Comparison of ENCODE assay signal across 11 cellular contexts in the genomic region with DNA sequence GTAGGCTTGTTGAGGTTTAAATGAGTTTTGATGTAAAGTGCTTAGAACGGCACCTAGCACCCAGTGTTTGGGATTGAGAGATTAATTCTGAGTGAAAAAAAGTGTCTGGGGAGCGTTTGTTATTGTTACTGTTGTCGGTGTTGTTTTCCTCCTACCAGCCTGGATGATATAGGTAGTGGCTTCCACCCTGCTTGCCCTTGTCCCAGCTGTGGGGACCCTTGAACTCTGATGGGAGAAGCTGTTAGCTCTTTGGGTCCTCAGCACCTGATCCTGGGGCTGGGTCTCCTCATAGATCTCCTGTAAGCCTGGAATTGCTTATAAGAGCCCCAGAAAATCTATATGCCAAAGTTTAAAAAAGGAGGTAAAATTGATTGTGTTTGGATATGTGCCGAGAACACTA. TPM values are rescaled to one million over a fixed set of nuclear protein-coding genes. Genes with fewer than 3 reads are reported as not detected.
A peak's percentile ranks its signal among the peaks of the same experiment; 100 is the strongest.
DNase-seq lines count a peak whose midpoint lies in the region; ATAC-seq, FAIRE-seq and TF ChIP-seq lines count a peak whose summit lies in the region.
"Had no signal": no experiment of that assay in that cellular context is flagged by ENCODE, and none has a peak within 500 bp of the region (broad histone marks: within the 10 kb centered on the region; RNA-seq: fewer than 3 reads in every experiment).

No MANE protein-coding gene starts in this region.

- no peaks in the 10 kb centered on the region for H3K36me3 ChIP-seq in CD8-positive, alpha-beta memory T cell (ENCODE audit: insufficient read depth, low read length)
- H3K36me3 ChIP-seq in Loucy (ENCODE audit: insufficient read depth, low read length) = no peaks in the 10 kb centered on the region
- no peaks in the 10 kb centered on the region for H3K36me3 ChIP-seq in psoas muscle (ENCODE audit: insufficient read depth in 1 of 2, low read depth in 1 of 2)

- H3K9ac ChIP-seq in Loucy (ENCODE audit: low read depth, low read length, poor library complexity, severe bottlenecking) = peak overlapping the region; percentile 99

- no peak for FAIRE-seq in frontal cortex (lab: Jason Lieb, UNC)

- H3K27me3 ChIP-seq in CD8-positive, alpha-beta memory T cell (ENCODE audit: insufficient read depth, low read length, poor library complexity, severe bottlenecking) = no peaks in the 10 kb centered on the region
- no peaks in the 10 kb centered on the region for H3K27me3 ChIP-seq in Loucy (ENCODE audit: insufficient read depth, low read length, poor library complexity, severe bottlenecking)
- H3K27me3 ChIP-seq in psoas muscle (ENCODE audit: insufficient read depth in 3 of 3, low read length in 2 of 3) = peaks cover 0 to 5% (median 5%) of the 10 kb centered on the region in 3 donors

- WGBS in psoas muscle, 3 donors = 85 to 91% (median 91%) methylated on average over 4 of the region's 4 CpGs

- H3K9me2 ChIP-seq in Loucy (replicated peaks; ENCODE audit: low read depth, low read length) = no peaks in the 10 kb centered on the region

- peaks cover 36% of the 10 kb centered on the region for H4K20me1 ChIP-seq in Loucy (ENCODE audit: insufficient read depth, low read length, poor library complexity, severe bottlenecking)

- peaks cover 4% of the 10 kb centered on the region for H3F3A ChIP-seq in Loucy (ENCODE audit: low read depth)

- peaks cover 0 to 3% of the 10 kb centered on the region in 2 donors for H3K27me3 Mint-ChIP-seq in CD8-positive, alpha-beta memory T cell

- H3K79me2 ChIP-seq in Loucy (ENCODE audit: insufficient read depth, low read length) = peaks cover 96% of the 10 kb centered on the region

- POLR2A ChIA-PET in CD8-positive, alpha-beta memory T cell (lab: Charles Lee) = interaction anchor here (0.9 to 13.4 kb wide), 10 partner anchors 9 to 165 kb away, joined by 3 to 189 read pairs (median 10); a partner anchor contains a TSS

- no peak for DNase-seq in CD8-positive, alpha-beta memory T cell
- DNase-seq in psoas muscle = peak in 1 of 2 donors; percentile 1
- DNase-seq in frontal cortex (ENCODE audit: low spot score in 2 of 2) = no peak
- DNase-seq in GOT3 (lab: John Stamatoyannopoulos, UW) = no peak
- DNase-seq in NCI-H748 (lab: John Stamatoyannopoulos, UW; ENCODE audit: unreplicated experiment) = no peak
- no peak for DNase-seq in superior temporal gyrus (ENCODE audit: extremely low spot score)
- DNase-seq: NCI-H146 had no signal

- peaks cover 67 to 70% (median 68%) of the 10 kb centered on the region in 3 donors for H3K4me1 Mint-ChIP-seq in CD8-positive, alpha-beta memory T cell

- H3K27ac ChIP-seq in CD8-positive, alpha-beta memory T cell (ENCODE audit: low read depth, low read length) = peak overlapping the region; percentile 98
- peak overlapping the region; percentile 29 for H3K27ac ChIP-seq in cingulate gyrus (ENCODE audit: low read depth, low read length)
- peak overlapping the region; percentile 62 for H3K27ac ChIP-seq in psoas muscle

- no peaks in the 10 kb centered on the region for H3K9me3 Mint-ChIP-seq in CD8-positive, alpha-beta memory T cell

- H3K4me3 Mint-ChIP-seq in CD8-positive, alpha-beta memory T cell = peak overlapping the region; percentile 96 to 100 (median 99)

- CTCF ChIA-PET in CD8-positive, alpha-beta memory T cell (lab: Charles Lee) = interaction anchor here (1.2 to 13.8 kb wide), 7 partner anchors 7 to 159 kb away, joined by 3 to 409 read pairs (median 15); a partner anchor contains a TSS

- H3K9me3 ChIP-seq in CD8-positive, alpha-beta memory T cell (ENCODE audit: low read length) = no peaks in the 10 kb centered on the region
- H3K9me3 ChIP-seq in Loucy (ENCODE audit: insufficient read depth, low read depth, low read length) = no peaks in the 10 kb centered on the region
- H3K9me3 ChIP-seq in psoas muscle = no peaks in the 10 kb centered on the region

- intact Hi-C loops in psoas muscle (cut with DNase I) = no loop called here

- no peak overlapping the region for H2AFZ ChIP-seq in Loucy (ENCODE audit: low read length)

- H3K4me2 ChIP-seq in Loucy (ENCODE audit: low read depth, low read length, poor library complexity, severe bottlenecking) = peak overlapping the region; percentile 87

- TF ChIP-seq CTCF in Loucy (conservative IDR thresholded peaks at IDR 0.05; ENCODE audit: low read length) = no peak
- TF ChIP-seq CTCF in psoas muscle (IDR thresholded peaks at IDR 0.05) = no peak

- H3K4me1 ChIP-seq in CD8-positive, alpha-beta memory T cell (ENCODE audit: insufficient read depth, low read length) = peaks cover 68% of the 10 kb centered on the region
- peaks cover 76% of the 10 kb centered on the region for H3K4me1 ChIP-seq in Loucy (ENCODE audit: insufficient read depth, low read length, poor library complexity, severe bottlenecking)
- peaks cover 15% of the 10 kb centered on the region for H3K4me1 ChIP-seq in psoas muscle

- peaks cover 0 to 57% (median 0%) of the 10 kb centered on the region in 3 donors for H3K36me3 Mint-ChIP-seq in CD8-positive, alpha-beta memory T cell

- H3K27ac Mint-ChIP-seq in CD8-positive, alpha-beta memory T cell = peak overlapping the region; percentile 97 to 100 (median 100)

- ATAC-seq in psoas muscle = no peak

- peak overlapping the region; percentile 95 for H3K4me3 ChIP-seq in CD8-positive, alpha-beta memory T cell (ENCODE audit: low read length)
- H3K4me3 ChIP-seq in Loucy (ENCODE audit: low read length, poor library complexity, severe bottlenecking) (peak overlapping the region; percentile 87), psoas muscle (peak overlapping the region; percentile 41)

RNA-seq across cellular contexts. Expression of a gene that starts 4.9 kb away (rescaled TPM):
- 100 to 1,000 TPM; 260 to 265 TPM for total RNA-seq in CD8-positive, alpha-beta memory T cell
- polyA plus RNA-seq in CD8-positive, alpha-beta memory T cell = 58.6 TPM
- total RNA-seq in psoas muscle (1 to 10 TPM; 5.4 to 6.5 (median 6.0) TPM), frontal cortex (4.1 TPM)
- polyA plus RNA-seq in psoas muscle = 1 to 10 TPM; 1.8 to 2.4 (median 2.3) TPM

RNA-seq across cellular contexts. Expression of a gene that starts 35.3 kb away (rescaled TPM):
- under 1 TPM in 1 of 2 experiments, not detected in 1; 0.15 TPM for total RNA-seq in CD8-positive, alpha-beta memory T cell
- 0.33 TPM for polyA plus RNA-seq in CD8-positive, alpha-beta memory T cell
- under 1 TPM in 1 of 4 donors, not detected in 3; 0.11 TPM for total RNA-seq in psoas muscle
- polyA plus RNA-seq in psoas muscle = not detected
- total RNA-seq in frontal cortex = not detected
- total RNA-seq: mucosa of gallbladder, SK-MEL-5 had no signal

Comparison
In these comparisons a context has a peak if more than half of its experiments do, and no peak if none do; other contexts are left out.
1. H3K27ac ChIP-seq: peak in every context shown above with its lines; median percentile 98 in CD8-positive, alpha-beta memory T cell; 62 in psoas muscle; 29 in cingulate gyrus.
2. H3K4me3 ChIP-seq: peak in every context shown above with its lines; median percentile 95 in CD8-positive, alpha-beta memory T cell; 87 in Loucy; 41 in psoas muscle.
3. RNA of a gene that starts 4.9 kb away (total RNA-seq): 260 to 265 TPM in CD8-positive, alpha-beta memory T cell; 5.4 to 6.5 TPM in psoas muscle and 4.1 TPM in frontal cortex (single experiment); every median in the first group is over 10 times any median in the second.